Comparison of ENCODE assay signal across 8 cellular contexts in the genomic region with DNA sequence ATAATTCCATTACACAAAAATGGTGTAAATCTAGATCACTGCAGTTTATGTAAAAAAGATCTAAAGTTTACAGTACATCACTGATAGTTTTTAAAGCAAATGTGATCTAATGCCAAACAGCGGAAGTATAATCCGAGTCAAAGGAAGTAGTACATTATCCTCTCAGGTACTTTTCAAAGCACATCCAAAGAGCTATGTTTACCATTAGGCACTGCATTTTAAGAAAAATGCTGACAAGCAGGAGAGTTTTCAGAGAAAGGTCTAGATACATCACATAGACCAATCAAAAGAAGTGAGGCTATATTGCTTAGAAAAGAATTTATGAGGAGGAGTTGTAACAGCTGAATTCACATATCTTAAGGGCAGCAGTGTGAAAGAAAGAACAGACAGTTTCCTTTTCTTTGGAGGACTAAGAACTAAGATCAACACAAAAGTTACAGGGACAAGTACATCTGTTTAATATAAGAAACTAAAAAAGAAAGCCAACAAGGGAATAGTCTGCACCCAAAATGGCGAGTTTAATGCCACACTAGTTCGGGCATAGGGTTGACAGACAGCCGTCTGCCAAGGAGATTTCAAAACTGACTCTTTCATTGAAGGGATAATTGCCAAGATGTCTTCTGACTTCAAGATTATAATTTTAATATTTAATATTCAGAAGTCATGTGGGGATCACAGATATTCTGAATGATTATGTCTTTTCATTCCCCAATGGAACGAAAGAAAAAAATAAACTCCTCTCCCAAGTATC. TPM values are rescaled to one million over a fixed set of nuclear protein-coding genes. Genes with fewer than 3 reads are reported as not detected.
DNase-seq lines count a peak whose midpoint lies in the region; ATAC-seq, FAIRE-seq and TF ChIP-seq lines count a peak whose summit lies in the region.

No MANE protein-coding gene starts in this region.

- H3K79me2 ChIP-seq in keratinocyte (ENCODE audit: control insufficient read depth, insufficient read depth, low read length) = peaks cover 2% of the 10 kb centered on the region

- TF ChIP-seq CTCF in keratinocyte (optimal IDR thresholded peaks at IDR 0.05 in 1 of 3, IDR thresholded peaks at IDR 0.05 in 1 of 3, conservative IDR thresholded peaks at IDR 0.05 in 1 of 3; ENCODE audit: extremely low read depth in 1 of 3, insufficient read depth in 2 of 3, low read length in 3 of 3) (no peak), tibial nerve (IDR thresholded peaks at IDR 0.05) (no peak)

- peak overlapping the region; percentile 93 for H3K4me2 ChIP-seq in keratinocyte (ENCODE audit: control insufficient read depth, extremely low read depth, insufficient read depth, low read depth, low read length)

- peak overlapping the region; percentile 78 for H3K27ac ChIP-seq in keratinocyte (ENCODE audit: control insufficient read depth, insufficient read depth, low read length)
- peak overlapping the region in 2 of 4 donors; percentile 85 to 92 for H3K27ac ChIP-seq in tibial nerve

- WGBS in tibial nerve, 2 donors = 33 to 42% methylated on average over 6 of the region's 6 CpGs

- no peak for TF ChIP-seq EP300 in tibial nerve (IDR thresholded peaks at IDR 0.05)

- H3K9ac ChIP-seq in keratinocyte (ENCODE audit: control insufficient read depth, extremely low read depth, insufficient read depth, low read length) = peak overlapping the region; percentile 79

- no peaks in the 10 kb centered on the region for H3K27me3 Mint-ChIP-seq in activated T-cell treated with anti-CD3 and anti-CD28 coated beads, Interleukin-2, amount 50 U/mL, for 72 hours (ENCODE audit: low read depth)
- H3K27me3 Mint-ChIP-seq in activated CD8-positive, alpha-beta T cell treated with anti-CD3 and anti-CD28 coated beads, Interleukin-2, amount 10 ng/mL, durations not matched to agents 7 days and 5 days (ENCODE audit: low read depth) = peaks cover 4% of the 10 kb centered on the region

- peaks cover 23 to 37% of the 10 kb centered on the region in 2 donors for H3K36me3 Mint-ChIP-seq in activated T-cell treated with anti-CD3 and anti-CD28 coated beads, Interleukin-2, amount 50 U/mL, for 72 hours (ENCODE audit: insufficient read depth in 2 of 2)
- peaks cover 46% of the 10 kb centered on the region for H3K36me3 Mint-ChIP-seq in activated CD8-positive, alpha-beta T cell treated with anti-CD3 and anti-CD28 coated beads, Interleukin-2, amount 10 ng/mL, durations not matched to agents 7 days and 5 days (ENCODE audit: low read depth)

- CTCF ChIA-PET in activated CD8-positive, alpha-beta T cell treated with anti-CD3 and anti-CD28 coated beads, Interleukin-2, amount 10 ng/mL, durations not matched to agents 7 days and 5 days (lab: Charles Lee) = interaction anchor here (1.3 kb wide), 1 partner anchor 14 kb away, joined by 3 read pairs; no protein-coding TSS in a partner anchor

- no peak for FAIRE-seq in keratinocyte (lab: Jason Lieb, UNC)

- peaks cover 3 to 6% of the 10 kb centered on the region in 2 donors for H3K9me3 Mint-ChIP-seq in activated T-cell treated with anti-CD3 and anti-CD28 coated beads, Interleukin-2, amount 50 U/mL, for 72 hours
- H3K9me3 Mint-ChIP-seq in activated CD8-positive, alpha-beta T cell treated with anti-CD3 and anti-CD28 coated beads, Interleukin-2, amount 10 ng/mL, durations not matched to agents 7 days and 5 days (ENCODE audit: insufficient read depth) = peaks cover 13% of the 10 kb centered on the region

- no peak for ATAC-seq in activated T-cell treated with anti-CD3 and anti-CD28 coated beads, Interleukin-2, amount 50 U/mL, for 72 hours (replicated peaks in 1 of 2)
- no peak for ATAC-seq in activated CD8-positive, alpha-beta T cell treated with anti-CD3 and anti-CD28 coated beads, Interleukin-2, amount 10 ng/mL, durations not matched to agents 7 days and 5 days
- ATAC-seq in GM19023 (IDR thresholded peaks at IDR 0.05; ENCODE audit: unreplicated experiment) = no peak

- H2AFZ ChIP-seq in keratinocyte (ENCODE audit: control insufficient read depth, low read length) = peak overlapping the region; percentile 81

- no peak for TF ChIP-seq POLR2A in tibial nerve (IDR thresholded peaks at IDR 0.05)

- H3K4me3 Mint-ChIP-seq in activated T-cell treated with anti-CD3 and anti-CD28 coated beads, Interleukin-2, amount 50 U/mL, for 72 hours = peak overlapping the region; percentile 86 to 99
- H3K4me3 Mint-ChIP-seq in activated CD8-positive, alpha-beta T cell treated with anti-CD3 and anti-CD28 coated beads, Interleukin-2, amount 10 ng/mL, durations not matched to agents 7 days and 5 days = peak overlapping the region; percentile 84

- no peaks in the 10 kb centered on the region for H4K20me1 ChIP-seq in keratinocyte (ENCODE audit: control insufficient read depth, extremely low read depth, insufficient read depth, low read length)

- peak overlapping the region; percentile 97 for H3K27ac Mint-ChIP-seq in activated T-cell treated with anti-CD3 and anti-CD28 coated beads, Interleukin-2, amount 50 U/mL, for 72 hours
- H3K27ac Mint-ChIP-seq in activated CD8-positive, alpha-beta T cell treated with anti-CD3 and anti-CD28 coated beads, Interleukin-2, amount 10 ng/mL, durations not matched to agents 7 days and 5 days = peak overlapping the region; percentile 90

- POLR2A ChIA-PET in activated CD8-positive, alpha-beta T cell treated with anti-CD3 and anti-CD28 coated beads, Interleukin-2, amount 10 ng/mL, durations not matched to agents 7 days and 5 days (lab: Charles Lee) = interaction anchor here (0.6 to 1.9 kb wide), 5 partner anchors 8 to 1450 kb away, joined by 3 to 8 read pairs (median 5); a partner anchor contains a TSS

- no peak for DNase-seq in activated T-cell treated with anti-CD3 and anti-CD28 coated beads, Interleukin-2, amount 50 U/mL, for 72 hours
- no peak for DNase-seq in activated T-cell treated with anti-CD3 and anti-CD28 coated beads, Interleukin-2, amount 50 U/mL, for 48 hours
- no peak for DNase-seq in activated CD8-positive, alpha-beta T cell treated with anti-CD3 and anti-CD28 coated beads, Interleukin-2, amount 10 ng/mL, durations not matched to agents 7 days and 5 days
- no peak for DNase-seq in keratinocyte (ENCODE audit: low read depth, low spot score)
- no peak for DNase-seq in tibial nerve (ENCODE audit: low spot score in 2 of 2)
- DNase-seq in NCI-H1092 (lab: John Stamatoyannopoulos, UW) = no peak
- no peak for DNase-seq in activated CD8-positive, alpha-beta memory T cell treated with anti-CD3 and anti-CD28 coated beads, Interleukin-2, amount 50 U/mL, for 48 hours

- H3K4me1 Mint-ChIP-seq in activated T-cell treated with anti-CD3 and anti-CD28 coated beads, Interleukin-2, amount 50 U/mL, for 72 hours (ENCODE audit: low read depth) = peaks cover 55% of the 10 kb centered on the region
- peaks cover 46% of the 10 kb centered on the region for H3K4me1 Mint-ChIP-seq in activated CD8-positive, alpha-beta T cell treated with anti-CD3 and anti-CD28 coated beads, Interleukin-2, amount 10 ng/mL, durations not matched to agents 7 days and 5 days (ENCODE audit: low read depth)

- H3K9me3 ChIP-seq in keratinocyte (ENCODE audit: control insufficient read depth, low read depth, low read length) (no peaks in the 10 kb centered on the region), tibial nerve (no peaks in the 10 kb centered on the region)

- H3K36me3 ChIP-seq in keratinocyte (ENCODE audit: control insufficient read depth in 2 of 2, extremely low read depth in 1 of 2, insufficient read depth in 2 of 2, low read length in 2 of 2) = peaks cover 0 to 3% of the 10 kb centered on the region in 2 experiments
- peaks cover 2 to 34% (median 7%) of the 10 kb centered on the region in 3 donors for H3K36me3 ChIP-seq in tibial nerve

- H3K4me1 ChIP-seq in keratinocyte (ENCODE audit: control insufficient read depth, extremely low read depth, insufficient read depth, low read length) (peaks cover 8% of the 10 kb centered on the region), tibial nerve (peaks cover 0 to 27% (median 0%) of the 10 kb centered on the region in 4 donors)

- no peaks in the 10 kb centered on the region for H3K27me3 ChIP-seq in keratinocyte (ENCODE audit: control insufficient read depth, extremely low read depth, insufficient read depth, low read length)
- H3K27me3 ChIP-seq in tibial nerve = no peaks in the 10 kb centered on the region

- H3K4me3 ChIP-seq in keratinocyte (ENCODE audit: control insufficient read depth in 2 of 3, extremely low read depth in 1 of 3, insufficient read depth in 2 of 3, low read depth in 1 of 3, low read length in 3 of 3) = peak overlapping the region; percentile 56 to 73 (median 62)
- H3K4me3 ChIP-seq in tibial nerve = peak overlapping the region in 3 of 4 donors; percentile 61 to 81 (median 78)

- no peaks in the 10 kb centered on the region for H3K9me1 ChIP-seq in keratinocyte (ENCODE audit: control insufficient read depth, extremely low read depth, insufficient read depth, low read length)

- dilution Hi-C loops in keratinocyte (cut with MboI; ENCODE audit: extremely low pct_ligation_motif_present, low sequenced_read_pairs) = no loop called here

RNA-seq across cellular contexts. Expression of a gene that starts 1.4 kb away (rescaled TPM):
- total RNA-seq in activated T-cell treated with anti-CD3 and anti-CD28 coated beads, Interleukin-2, amount 50 U/mL, for 72 hours = 10 to 100 TPM; 12.3 to 13.1 TPM
- total RNA-seq in activated CD8-positive, alpha-beta T cell treated with anti-CD3 and anti-CD28 coated beads, Interleukin-2, amount 10 ng/mL, durations not matched to agents 7 days and 5 days = 10 to 100 TPM; 11.6 to 12.3 TPM
- 2.3 to 4.3 TPM (median 3.1 TPM) in 3 replicates for polyA plus RNA-seq in keratinocyte
- 2.8 TPM for polyA plus RNA-seq in keratinocyte (2011; ENCODE audit: low read depth)
- polyA plus RNA-seq in keratinocyte (2011; cell fraction: cytosol; rRNA removed) = 1.5 and 3.6 TPM in 2 replicates
- 3.0 and 4.2 TPM in 2 replicates for polyA plus RNA-seq in keratinocyte (2011; cell fraction: nucleus; rRNA removed)
- polyA plus RNA-seq in keratinocyte (2012; ENCODE audit: low replicate concordance) = 1.9 and 3.9 TPM in 2 replicates
- 1.7 to 4.2 TPM (median 3.7 TPM) in 3 replicates for polyA minus RNA-seq in keratinocyte
- polyA minus RNA-seq in keratinocyte (2011; cell fraction: cytosol; rRNA and poly(A)+ RNA removed) = 3.6 TPM
- 2.3 and 5.4 TPM in 2 replicates for polyA minus RNA-seq in keratinocyte (2011; cell fraction: nucleus; rRNA and poly(A)+ RNA removed)
- total RNA-seq in tibial nerve = 10 to 100 TPM in 2 of 4 donors, 1 to 10 TPM in 2; 6.1 to 10.7 (median 8.9) TPM
